In genomic region chr17:55727275-55727674, GRCh38 we compare ENCODE assay signal across 17 cellular contexts. TPM values are rescaled to one million over a fixed set of nuclear protein-coding genes. Genes with fewer than 3 reads are reported as not detected.
DNase-seq lines count a peak whose midpoint lies in the region; ATAC-seq, FAIRE-seq and TF ChIP-seq lines count a peak whose summit lies in the region.
"Had no signal": no experiment of that assay in that cellular context is flagged by ENCODE, and none has a peak within 500 bp of the region (broad histone marks: within the 10 kb centered on the region; RNA-seq: fewer than 3 reads in every experiment).

No MANE protein-coding gene starts in this region.

- H3K36me3 ChIP-seq in SK-N-SH (replicated peaks in 1 of 2; ENCODE audit: control insufficient read depth in 1 of 2, insufficient read depth in 2 of 2, low read length in 1 of 2): no peaks in the 10 kb centered on the region
- no peaks in the 10 kb centered on the region for H3K36me3 ChIP-seq in K562 (ENCODE audit: control insufficient read depth, insufficient read depth, low read length)
- H3K36me3 ChIP-seq in mesendoderm (ENCODE audit: control insufficient read depth, insufficient read depth, low read length): no peaks in the 10 kb centered on the region
- H3K36me3 ChIP-seq in tibial nerve: no peaks in the 10 kb centered on the region
- H3K36me3 ChIP-seq in A673 (ENCODE audit: insufficient read depth, low read length, poor library complexity, severe bottlenecking): no peaks in the 10 kb centered on the region

- no TSS peak for BruUV-seq in K562 (replicated peaks; lab: Mats Ljungman, UMichigan)
- no TSS peak for BruUV-seq in A673 (replicated peaks; lab: Mats Ljungman, UMichigan)

- H3K18ac ChIP-seq in mesendoderm (ENCODE audit: low read length): peak overlapping the region; percentile 9

- H4K5ac ChIP-seq in mesendoderm (ENCODE audit: low read length): no peak overlapping the region

- CTCF ChIA-PET in SK-N-SH (lab: Yijun Ruan, JAX): interaction anchor here (1.1 to 12.9 kb wide), 8 partner anchors 9 to 201 kb away, joined by 3 to 246 read pairs (median 9); no protein-coding TSS in a partner anchor
- CTCF ChIA-PET in K562 (lab: Yijun Ruan, JAX; ENCODE audit: low intra/inter-chr PET ratio): no interaction called here
- CTCF ChIA-PET in A673 (lab: Charles Lee): no interaction called here

- POLR2A ChIA-PET in SK-N-SH (lab: Yijun Ruan, JAX) (no interaction called here), K562 (lab: Yijun Ruan, JAX) (interaction anchor here (1.1 kb wide), 1 partner anchor 17 kb away, joined by 3 read pairs; no protein-coding TSS in a partner anchor), A673 (lab: Charles Lee; ENCODE audit: low non-redundant PET) (no interaction called here)

- intact Hi-C loops in K562 (cut with micrococcal nuclease): no loop called here
- intact Hi-C loops in A673 (cut with micrococcal nuclease; ENCODE audit: unreplicated experiment): no loop called here

- H3K9me1 ChIP-seq in K562 (ENCODE audit: control insufficient read depth, insufficient read depth, low read length): no peaks in the 10 kb centered on the region

- H3K79me2 ChIP-seq in SK-N-SH (ENCODE audit: insufficient read depth) (no peaks in the 10 kb centered on the region), K562 (ENCODE audit: control insufficient read depth, insufficient read depth, low read length) (no peaks in the 10 kb centered on the region), mesendoderm (ENCODE audit: control insufficient read depth, insufficient read depth, low read length) (no peaks in the 10 kb centered on the region)

- H3K9ac ChIP-seq in SK-N-SH: no peak overlapping the region
- H3K9ac ChIP-seq in K562 (ENCODE audit: insufficient read depth in 1 of 2, low read depth in 2 of 2, low read length in 2 of 2): no peak overlapping the region
- H3K9ac ChIP-seq in mesendoderm (ENCODE audit: low read length): no peak overlapping the region

- H3K23ac ChIP-seq in mesendoderm (ENCODE audit: low read length): no peak overlapping the region

- no peak overlapping the region for H3K56ac ChIP-seq in mesendoderm (ENCODE audit: low read length)

- no peak for FAIRE-seq in K562 (lab: Jason Lieb, UNC)

- peak overlapping the region; percentile 65 for H2AFZ ChIP-seq in SK-N-SH (ENCODE audit: low read depth)
- H2AFZ ChIP-seq in K562 (ENCODE audit: low read depth, low read length): peak overlapping the region; percentile 23; the same call in 1 of the 2 replicates

- peaks cover 55 to 61% of the 10 kb centered on the region in 2 experiments for H3K4me1 ChIP-seq in SK-N-SH (ENCODE audit: control insufficient read depth in 1 of 2, insufficient read depth in 2 of 2, low read depth in 1 of 2, low read length in 1 of 2)
- H3K4me1 ChIP-seq in K562 (replicated peaks in 1 of 2; ENCODE audit: control insufficient read depth in 2 of 2, insufficient read depth in 2 of 2, low read length in 2 of 2): peaks cover 5 to 22% of the 10 kb centered on the region in 2 experiments; a peak in 4 of 5 replicates
- H3K4me1 ChIP-seq in mesendoderm (ENCODE audit: control insufficient read depth, low read depth, low read length): peaks cover 3% of the 10 kb centered on the region
- peaks cover 0 to 99% (median 38%) of the 10 kb centered on the region in 4 donors for H3K4me1 ChIP-seq in tibial nerve
- peaks cover 73% of the 10 kb centered on the region for H3K4me1 ChIP-seq in A673 (ENCODE audit: insufficient read depth, low read length, poor library complexity, severe bottlenecking)

- H3K27me3 ChIP-seq in SK-N-SH (ENCODE audit: insufficient read depth): no peaks in the 10 kb centered on the region
- H3K27me3 ChIP-seq in K562 (ENCODE audit: control insufficient read depth in 2 of 2, insufficient read depth in 2 of 2, low read length in 2 of 2): no peaks in the 10 kb centered on the region
- no peaks in the 10 kb centered on the region for H3K27me3 ChIP-seq in mesendoderm (ENCODE audit: insufficient read depth, low read length, poor library complexity)
- H3K27me3 ChIP-seq in tibial nerve: no peaks in the 10 kb centered on the region
- no peaks in the 10 kb centered on the region for H3K27me3 ChIP-seq in A673 (replicated peaks; ENCODE audit: insufficient read depth, low read depth, low read length, poor library complexity)

- in situ Hi-C loops in K562 (cut with MboI): no loop called here

- no peak for TF ChIP-seq CTCF in SK-N-SH (IDR thresholded peaks at IDR 0.05)
- TF ChIP-seq CTCF in K562 (IDR thresholded peaks at IDR 0.05 in 2 of 3, conservative IDR thresholded peaks at IDR 0.05 in 1 of 3; ENCODE audit: insufficient read depth in 2 of 3, low read depth in 1 of 3, low read length in 3 of 3): no peak
- no peak for TF ChIP-seq CTCF in tibial nerve (IDR thresholded peaks at IDR 0.05)
- no peak for TF ChIP-seq CTCF in A673 (conservative IDR thresholded peaks at IDR 0.05; ENCODE audit: low read depth, low read length)

- no peak for DNase-seq in SK-N-SH
- DNase-seq in K562 (ENCODE audit: extremely low read depth in 1 of 4, low spot score in 3 of 4): no peak
- peak; percentile 41 for DNase-seq in mesendoderm
- no peak for DNase-seq in tibial nerve (ENCODE audit: low spot score in 2 of 2)
- no peak for DNase-seq in NAMALWA (ENCODE audit: low spot score)
- DNase-seq in A673 (ENCODE audit: low spot score): no peak
- DNase-seq in SHP77 treated with DMSO at 0.1 percent for 48 hours (lab: John Stamatoyannopoulos, UW): no peak
- DNase-seq: COR-L47, KG1, NCI-H187 treated with DMSO at 0.1 percent for 48 hours, OCI-M1 had no signal

- TF ChIP-seq EP300 in SK-N-SH (IDR thresholded peaks at IDR 0.05; ENCODE audit: borderline replicate concordance in 1 of 2, low read depth in 1 of 2, low read length in 1 of 2) (no peak), K562 (IDR thresholded peaks at IDR 0.05; ENCODE audit: low read length) (no peak), tibial nerve (IDR thresholded peaks at IDR 0.05) (no peak)

- no peaks in the 10 kb centered on the region for H3K9me2 ChIP-seq in SK-N-SH

- H3K4me2 ChIP-seq in SK-N-SH (no peak overlapping the region; the same call in 1 of the 2 replicates), K562 (ENCODE audit: insufficient read depth, low read length) (no peak overlapping the region), mesendoderm (ENCODE audit: low read length) (no peak overlapping the region)

- no peak overlapping the region for H3K4ac ChIP-seq in mesendoderm (ENCODE audit: low read depth, low read length)

- no peaks in the 10 kb centered on the region for H4K20me1 ChIP-seq in SK-N-SH (ENCODE audit: insufficient read depth)
- H4K20me1 ChIP-seq in K562 (replicated peaks; ENCODE audit: control insufficient read depth, insufficient read depth, low read length): no peaks in the 10 kb centered on the region

- H3F3A ChIP-seq in SK-N-SH (replicated peaks; ENCODE audit: insufficient read depth): peaks cover 20% of the 10 kb centered on the region

- H3K4me3 ChIP-seq in SK-N-SH (ENCODE audit: low read depth in 2 of 2, low read length in 1 of 2) (no peak overlapping the region), K562 (no peak overlapping the region), mesendoderm (ENCODE audit: low read length) (no peak overlapping the region), tibial nerve (no peak overlapping the region), A673 (ENCODE audit: low read depth, low read length, poor library complexity, severe bottlenecking) (no peak overlapping the region)

- ATAC-seq in SK-N-SH treated with all-trans-retinoic acid at 6 μM for 48 hours (no peak), K562 (no peak)
- ATAC-seq: HCT116 had no signal

- H2BK15ac ChIP-seq in mesendoderm (replicated peaks; ENCODE audit: low read depth): no peak overlapping the region

- no peaks in the 10 kb centered on the region for H3K9me3 ChIP-seq in SK-N-SH
- no peaks in the 10 kb centered on the region for H3K9me3 ChIP-seq in K562 (replicated peaks; ENCODE audit: control insufficient read depth, insufficient read depth, low read depth, low read length)
- no peaks in the 10 kb centered on the region for H3K9me3 ChIP-seq in tibial nerve
- H3K9me3 ChIP-seq in A673 (ENCODE audit: low read depth, low read length, poor library complexity, severe bottlenecking): no peaks in the 10 kb centered on the region

- peak overlapping the region; percentile 76 for H4K8ac ChIP-seq in mesendoderm (ENCODE audit: low read depth, low read length)

- TF ChIP-seq POLR2A in K562 (conservative IDR thresholded peaks at IDR 0.05) (no peak), tibial nerve (IDR thresholded peaks at IDR 0.05) (no peak)

- H3K27ac ChIP-seq in SK-N-SH (ENCODE audit: low read depth in 2 of 2, low read length in 1 of 2) (peak overlapping the region; percentile 61 to 97; a peak in 3 of 4 replicates), K562 (ENCODE audit: extremely low read depth, low read depth, low read length) (no peak overlapping the region), mesendoderm (ENCODE audit: low read depth, low read length) (no peak overlapping the region), tibial nerve (peak overlapping the region; percentile 6 to 93 (median 62)), A673 (ENCODE audit: low read depth, low read length, poor library complexity, severe bottlenecking) (no peak overlapping the region)
- H3K27ac ChIP-seq: HL-60, RWPE1 had no signal

- 95% methylated on average over 6 of the region's 6 CpGs for WGBS in SK-N-SH (ENCODE audit: low lambda C conversion rate)
- WGBS in K562 (ENCODE audit: insufficient coverage, low coverage, missing lambda C conversion rate): 62% methylated on average over 6 of the region's 6 CpGs
- WGBS in mesendoderm (ENCODE audit: extremely low coverage, insufficient coverage, low lambda C conversion rate): no CpG with 5 or more reads among the region's 6 CpGs
- WGBS in tibial nerve, 2 donors: 85 to 89% methylated on average over 6 of the region's 6 CpGs

- H2BK5ac ChIP-seq in mesendoderm (ENCODE audit: low read length): no peak overlapping the region

- no peak overlapping the region for H2BK120ac ChIP-seq in mesendoderm (ENCODE audit: low read depth, low read length)

- no peak overlapping the region for H2AK5ac ChIP-seq in mesendoderm (ENCODE audit: low read length)

- TF ChIP-seq RAD21 in SK-N-SH (IDR thresholded peaks at IDR 0.05; ENCODE audit: low read length) (no peak), K562 (CRISPR knock-in tag; conservative IDR thresholded peaks at IDR 0.05 in 1 of 2, IDR thresholded peaks at IDR 0.05 in 1 of 2) (no peak)

- H3K79me1 ChIP-seq in mesendoderm (ENCODE audit: low read length): no peaks in the 10 kb centered on the region

RNA-seq across cellular contexts. Expression of gene TMEM100, which starts 4.6 kb away (rescaled TPM):
- 1.5 and 1.7 TPM in 2 replicates for polyA plus RNA-seq in SK-N-SH (2012; rRNA removed)
- polyA plus RNA-seq in SK-N-SH (2012; cell fraction: cytosol; rRNA removed): 2.0 and 2.2 TPM in 2 replicates
- polyA plus RNA-seq in SK-N-SH (2012; cell fraction: nucleus; rRNA removed): 1.3 and 1.4 TPM in 2 replicates
- not detected in 2 replicates for total RNA-seq in K562 (2011; cell fraction: chromatin; rRNA removed; ENCODE audit: low replicate concordance)
- not detected in 2 replicates for total RNA-seq in K562 (2011; cell fraction: nucleolus; rRNA removed)
- total RNA-seq in K562 (2011; cell fraction: nucleoplasm; rRNA removed): 1.0 and 1.6 TPM in 2 replicates
- 0.08 and 0.50 TPM in 2 replicates for total RNA-seq in K562 (2014; rRNA removed)
- 0.16 and 0.22 TPM in 2 replicates for total RNA-seq in K562 (2014; rRNA removed; fragmentation: Illumina TruSeq; extraction: Trizol)
- total RNA-seq in K562 (2015; rRNA removed; fragmentation: Illumina TruSeq; extraction: Trizol): 0.23 and 0.29 TPM in 2 replicates
- total RNA-seq in K562 (2021): 0.20 and 0.34 TPM in 2 replicates
- 0.14 TPM in 1 of 2 replicates, not detected in the other for polyA plus RNA-seq in K562 (2011; rRNA removed)
- polyA plus RNA-seq in K562 (2011; cell fraction: cytosol; rRNA removed): not detected in 2 replicates
- 0.25 TPM in 1 of 2 replicates, not detected in the other for polyA plus RNA-seq in K562 (2011; cell fraction: nucleus; rRNA removed)
- polyA plus RNA-seq in K562 (2012): 0.40 and 0.76 TPM in 2 replicates
- 0.19 and 0.42 TPM in 2 replicates for polyA plus RNA-seq in K562 (2014; fragmentation: Illumina TruSeq; extraction: Trizol)
- polyA plus RNA-seq in K562 (2014; fragmentation: Nextera tagmentation; extraction: Ambion mirVana): under 1 TPM; 0.13 to 0.18 TPM
- polyA plus RNA-seq in K562 (2014; rRNA removed): 0.12 TPM in 1 of 2 replicates, not detected in the other
- 0.09 TPM in 1 of 2 replicates, not detected in the other for polyA minus RNA-seq in K562 (2011; rRNA and poly(A)+ RNA removed)
- polyA minus RNA-seq in K562 (2011; cell fraction: cytosol; rRNA and poly(A)+ RNA removed): not detected in 2 replicates
- 0.56 TPM in 1 of 2 replicates, not detected in the other for polyA minus RNA-seq in K562 (2011; cell fraction: nucleus; rRNA and poly(A)+ RNA removed)
- 0.31 TPM for polyA plus RNA-seq in mesendoderm (2013, experiment 1 of 2)
- 0.53 TPM for polyA plus RNA-seq in mesendoderm (2013, experiment 2 of 2)
- total RNA-seq in tibial nerve: 10 to 100 TPM; 24.3 to 33.4 (median 28.9) TPM
- total RNA-seq in A673 (2021): 7.9 and 9.3 TPM in 2 replicates
- total RNA-seq: A172 had no signal
- polyA plus RNA-seq: CD14-positive monocyte had no signal

RNA-seq across cellular contexts. Expression of gene PCTP, which starts 23.6 kb away (rescaled TPM):
- polyA plus RNA-seq in SK-N-SH (2012; rRNA removed): 20.8 and 25.1 TPM in 2 replicates
- 25.7 and 26.3 TPM in 2 replicates for polyA plus RNA-seq in SK-N-SH (2012; cell fraction: cytosol; rRNA removed)
- polyA plus RNA-seq in SK-N-SH (2012; cell fraction: nucleus; rRNA removed): 15.7 and 22.3 TPM in 2 replicates
- total RNA-seq in K562 (2011; cell fraction: chromatin; rRNA removed; ENCODE audit: low replicate concordance): 19.4 and 28.2 TPM in 2 replicates
- 14.7 and 19.2 TPM in 2 replicates for total RNA-seq in K562 (2011; cell fraction: nucleolus; rRNA removed)
- 24.1 and 28.7 TPM in 2 replicates for total RNA-seq in K562 (2011; cell fraction: nucleoplasm; rRNA removed)
- 39.8 and 41.2 TPM in 2 replicates for total RNA-seq in K562 (2014; rRNA removed)
- total RNA-seq in K562 (2014; rRNA removed; fragmentation: Illumina TruSeq; extraction: Trizol): 42.7 and 43.3 TPM in 2 replicates
- 48.6 and 48.8 TPM in 2 replicates for total RNA-seq in K562 (2015; rRNA removed; fragmentation: Illumina TruSeq; extraction: Trizol)
- total RNA-seq in K562 (2021): 33.1 and 33.8 TPM in 2 replicates
- polyA plus RNA-seq in K562 (2011; rRNA removed): 53.4 and 62.3 TPM in 2 replicates
- polyA plus RNA-seq in K562 (2011; cell fraction: cytosol; rRNA removed): 30.1 and 56.9 TPM in 2 replicates
- 18.4 and 28.6 TPM in 2 replicates for polyA plus RNA-seq in K562 (2011; cell fraction: nucleus; rRNA removed)
- 44.4 and 45.6 TPM in 2 replicates for polyA plus RNA-seq in K562 (2012)
- 55.5 and 62.2 TPM in 2 replicates for polyA plus RNA-seq in K562 (2014; fragmentation: Illumina TruSeq; extraction: Trizol)
- 10 to 100 TPM; 10.9 to 12.4 TPM for polyA plus RNA-seq in K562 (2014; fragmentation: Nextera tagmentation; extraction: Ambion mirVana)
- polyA plus RNA-seq in K562 (2014; rRNA removed): 37.4 and 47.1 TPM in 2 replicates
- polyA minus RNA-seq in K562 (2011; rRNA and poly(A)+ RNA removed): 53.5 and 54.3 TPM in 2 replicates
- polyA minus RNA-seq in K562 (2011; cell fraction: cytosol; rRNA and poly(A)+ RNA removed): 14.6 and 16.9 TPM in 2 replicates
- 15.3 and 29.4 TPM in 2 replicates for polyA minus RNA-seq in K562 (2011; cell fraction: nucleus; rRNA and poly(A)+ RNA removed)
- 16.0 TPM for polyA plus RNA-seq in mesendoderm (2013, experiment 1 of 2)
- polyA plus RNA-seq in mesendoderm (2013, experiment 2 of 2): 16.1 TPM
- 10 to 100 TPM; 30.8 to 62.1 (median 39.7) TPM for total RNA-seq in tibial nerve
- 6.4 and 9.8 TPM in 2 replicates for total RNA-seq in A673 (2021)

Comparison
In these comparisons a context has a peak if more than half of its experiments do, and no peak if none do; other contexts are left out.
1. H3K27ac ChIP-seq: peak in SK-N-SH (2 of 2) and tibial nerve (4 of 4); none in K562 (single experiment), mesendoderm (single experiment) and A673 (single experiment).